Comparison of ENCODE assay signal across 19 cellular contexts in the genomic region with DNA sequence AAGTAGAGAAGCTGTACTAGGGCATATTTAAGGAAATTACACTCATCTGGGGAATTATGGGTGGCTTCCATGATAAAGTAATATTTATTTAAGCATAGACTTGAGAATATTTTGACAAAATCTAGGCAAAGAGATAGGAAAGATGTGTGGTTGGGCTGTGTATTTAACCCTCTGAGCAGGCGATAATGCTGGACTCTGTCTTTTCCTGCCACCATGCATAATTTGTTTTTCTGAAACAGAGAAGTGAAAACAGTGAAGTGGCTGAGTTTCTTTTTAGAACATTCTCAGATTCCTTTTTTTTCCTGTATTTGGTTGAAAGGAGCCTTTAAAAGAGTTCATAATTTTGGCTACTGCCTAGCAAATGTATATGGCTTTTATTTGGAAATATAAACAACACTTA.
"Had no signal": no experiment of that assay in that cellular context is flagged by ENCODE, and none has a peak within 500 bp of the region (broad histone marks: within the 10 kb centered on the region; RNA-seq: fewer than 3 reads in every experiment).

No MANE protein-coding gene starts in this region.

- H3K27me3 ChIP-seq: colonic mucosa, dorsolateral prefrontal cortex, heart left ventricle, ovary, right atrium auricular region, sigmoid colon, transverse colon had no signal

- H3K4me1 Mint-ChIP-seq: naive thymus-derived CD8-positive, alpha-beta T cell; stimulated activated naive B cell treated with anti-CD40 and anti-IgM and Interleukin-4, amounts not matched to agents 10 μg/mL and 1 μg/mL and 100 μg/mL, for 72 hours; stimulated activated naive CD8-positive, alpha-beta T cell treated with anti-CD3 and anti-CD28 coated beads, Interleukin-15, amount 100 ng/mL, for 72 hours had no signal

- H3K36me3 ChIP-seq: colonic mucosa, heart left ventricle, ovary, right atrium auricular region, sigmoid colon, thoracic aorta, transverse colon had no signal

- H3K4me3 Mint-ChIP-seq: naive thymus-derived CD8-positive, alpha-beta T cell; stimulated activated naive B cell treated with anti-CD40 and anti-IgM and Interleukin-4, amounts not matched to agents 10 μg/mL and 1 μg/mL and 100 μg/mL, for 72 hours; stimulated activated naive CD8-positive, alpha-beta T cell treated with anti-CD3 and anti-CD28 coated beads, Interleukin-15, amount 100 ng/mL, for 72 hours had no signal

- DNase-seq: colonic mucosa; dorsolateral prefrontal cortex; effector CD8-positive, alpha-beta T cell; foreskin melanocyte; heart left ventricle; hippocampal formation; mucosa of descending colon; naive thymus-derived CD8-positive, alpha-beta T cell; nucleus accumbens; ovary; sigmoid colon; stimulated activated CD4-positive, alpha-beta T cell treated with anti-CD3 and anti-CD28 coated beads, Interleukin-2, amount 100 ng/mL, for 24 hours; stimulated activated CD4-positive, alpha-beta T cell treated with anti-CD3 and anti-CD28 coated beads, Interleukin-4, amount 100 ng/mL, for 4 hours; stimulated activated naive B cell treated with anti-CD40 and anti-IgM and Interleukin-4, amounts not matched to agents 10 μg/mL and 1 μg/mL and 100 μg/mL, for 72 hours; stimulated activated naive CD8-positive, alpha-beta T cell treated with anti-CD3 and anti-CD28 coated beads, Interleukin-15, amount 100 ng/mL, for 72 hours; transverse colon had no signal

- H3K36me3 Mint-ChIP-seq: naive thymus-derived CD8-positive, alpha-beta T cell; stimulated activated naive B cell treated with anti-CD40 and anti-IgM and Interleukin-4, amounts not matched to agents 10 μg/mL and 1 μg/mL and 100 μg/mL, for 72 hours had no signal

- H3K4me1 ChIP-seq: colonic mucosa, right atrium auricular region, sigmoid colon, transverse colon had no signal

- H3K9me3 Mint-ChIP-seq: stimulated activated naive B cell treated with anti-CD40 and anti-IgM and Interleukin-4, amounts not matched to agents 10 μg/mL and 1 μg/mL and 100 μg/mL, for 72 hours had no signal

- H3K27me3 Mint-ChIP-seq: naive thymus-derived CD8-positive, alpha-beta T cell; stimulated activated naive B cell treated with anti-CD40 and anti-IgM and Interleukin-4, amounts not matched to agents 10 μg/mL and 1 μg/mL and 100 μg/mL, for 72 hours; stimulated activated naive CD8-positive, alpha-beta T cell treated with anti-CD3 and anti-CD28 coated beads, Interleukin-15, amount 100 ng/mL, for 72 hours had no signal

- H3K27ac Mint-ChIP-seq: naive thymus-derived CD8-positive, alpha-beta T cell; stimulated activated naive B cell treated with anti-CD40 and anti-IgM and Interleukin-4, amounts not matched to agents 10 μg/mL and 1 μg/mL and 100 μg/mL, for 72 hours; stimulated activated naive CD8-positive, alpha-beta T cell treated with anti-CD3 and anti-CD28 coated beads, Interleukin-15, amount 100 ng/mL, for 72 hours had no signal

- H3K4me3 ChIP-seq: colonic mucosa, dorsolateral prefrontal cortex, heart left ventricle, mucosa of descending colon, ovary, right atrium auricular region, sigmoid colon, skin epidermis, thoracic aorta, transverse colon had no signal

- H3K27ac ChIP-seq: colonic mucosa, dorsolateral prefrontal cortex, ovary, right atrium auricular region, sigmoid colon, skin epidermis, thoracic aorta, transverse colon had no signal
